ENCODE assay signal across 1 cellular context in genomic region chr10:78028438-78029293, GRCh38.
A peak's percentile ranks its signal among the peaks of the same experiment; 100 is the strongest.
TF ChIP-seq lines count a peak whose summit lies in the region.

No MANE protein-coding gene starts in this region.

TF ChIP-seq in K562, 482 proteins besides CTCF, POLR2A, EP300 and RAD21 (continued from another document):
- TF ChIP-seq ZNF318 (IDR thresholded peaks at IDR 0.05; ENCODE audit: borderline replicate concordance in 1 of 2, low read depth in 1 of 2) (no peak), ZNF699 (CRISPR knock-in tag; IDR thresholded peaks at IDR 0.05; ENCODE audit: insufficient replicate concordance) (no peak), PML (IDR thresholded peaks at IDR 0.05; ENCODE audit: low read length) (no peak), CGGBP1 (CRISPR knock-in tag; IDR thresholded peaks at IDR 0.05) (no peak), ZNF785 (CRISPR knock-in tag; IDR thresholded peaks at IDR 0.05) (no peak), HNRNPLL (IDR thresholded peaks at IDR 0.05; ENCODE audit: low read depth, low read length, poor library complexity, severe bottlenecking) (no peak), RCOR1 (IDR thresholded peaks at IDR 0.05; ENCODE audit: borderline replicate concordance in 1 of 2, low read depth in 2 of 2, low read length in 2 of 2) (0 out of 4 replicates have a peak, but pooled peaks of 1 of the 2 experiments have one; percentile 10), ZFP30 (CRISPR knock-in tag; IDR thresholded peaks at IDR 0.05; ENCODE audit: borderline replicate concordance) (no peak), CBFA2T2 (conservative IDR thresholded peaks at IDR 0.05) (no peak), STAT6 (CRISPR knock-in tag; IDR thresholded peaks at IDR 0.05) (no peak), POLR2AphosphoS5 (IDR thresholded peaks at IDR 0.05; ENCODE audit: control insufficient read depth, insufficient read depth, low read depth, low read length) (no peak), ZNF232 (CRISPR knock-in tag; IDR thresholded peaks at IDR 0.05) (0 out of 2 replicates have a peak, but pooled peaks have one; percentile 1), KLF16 (IDR thresholded peaks at IDR 0.05) (no peak), GABPB2 (CRISPR knock-in tag; conservative IDR thresholded peaks at IDR 0.05) (no peak), KDM2B (CRISPR knock-in tag; IDR thresholded peaks at IDR 0.05) (no peak), C11orf30 (IDR thresholded peaks at IDR 0.05; ENCODE audit: low read depth) (no peak), EP400 (IDR thresholded peaks at IDR 0.05) (no peak), NR3C1 (CRISPR knock-in tag; IDR thresholded peaks at IDR 0.05) (no peak), KDM1A (IDR thresholded peaks at IDR 0.05) (0 out of 4 replicates have a peak, but pooled peaks have one; percentile 18 to 33), ELK1 (CRISPR knock-in tag; IDR thresholded peaks at IDR 0.05) (no peak), CHD1 (IDR thresholded peaks at IDR 0.05; ENCODE audit: low read length) (peak; percentile 59), CAMTA2 (CRISPR knock-in tag; conservative IDR thresholded peaks at IDR 0.05) (no peak)
